Comparison of ENCODE assay signal across 14 cellular contexts in the genomic region with DNA sequence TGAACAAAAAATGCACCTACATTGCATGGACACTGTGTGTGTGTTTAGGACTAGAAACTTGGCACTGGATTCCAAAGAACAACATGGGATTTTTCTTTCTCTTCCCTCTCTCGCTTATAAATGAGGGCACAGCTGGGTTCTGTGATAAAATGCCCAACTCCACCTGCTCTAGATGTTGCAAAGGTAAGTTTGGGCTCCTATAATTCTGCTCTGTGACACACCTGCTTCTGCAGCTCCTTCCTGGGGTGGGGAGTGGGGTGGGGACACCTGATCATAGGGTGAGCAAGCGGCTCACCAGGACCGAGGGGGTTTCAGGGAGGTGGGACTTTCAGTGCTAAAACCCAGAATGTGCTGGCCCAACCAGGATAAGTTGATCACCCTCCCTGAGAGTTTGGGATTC.
DNase-seq lines count a peak whose midpoint lies in the region; ATAC-seq and TF ChIP-seq lines count a peak whose summit lies in the region.
"Had no signal": no experiment of that assay in that cellular context is flagged by ENCODE, and none has a peak within 500 bp of the region (broad histone marks: within the 10 kb centered on the region; RNA-seq: fewer than 3 reads in every experiment).

No MANE protein-coding gene starts in this region.

- H3K36me3 ChIP-seq in heart right ventricle (no peaks in the 10 kb centered on the region), esophagus muscularis mucosa (no peaks in the 10 kb centered on the region), psoas muscle (ENCODE audit: insufficient read depth in 1 of 2, low read depth in 1 of 2) (no peaks in the 10 kb centered on the region)

- H3K4me3 ChIP-seq in heart right ventricle, result no peak overlapping the region
- H3K4me3 ChIP-seq in esophagus muscularis mucosa, result no peak overlapping the region
- peak overlapping the region; percentile 31 for H3K4me3 ChIP-seq in psoas muscle
- H3K4me3 ChIP-seq: GM23248 had no signal

- peaks cover 0 to 14% (median 4%) of the 10 kb centered on the region in 9 donors for H3K4me1 ChIP-seq in heart right ventricle
- H3K4me1 ChIP-seq in esophagus muscularis mucosa, result peaks cover 22 to 37% (median 30%) of the 10 kb centered on the region in 4 donors
- peaks cover 30% of the 10 kb centered on the region for H3K4me1 ChIP-seq in psoas muscle

- H3K27me3 ChIP-seq in heart right ventricle, result peaks cover 0 to 3% (median 0%) of the 10 kb centered on the region in 7 donors
- no peaks in the 10 kb centered on the region for H3K27me3 ChIP-seq in esophagus muscularis mucosa
- no peaks in the 10 kb centered on the region for H3K27me3 ChIP-seq in psoas muscle (ENCODE audit: insufficient read depth in 3 of 3, low read length in 2 of 3)

- DNase-seq in heart right ventricle, result no peak
- DNase-seq in cardiac septum (ENCODE audit: low spot score), result no peak
- peak; percentile 65 for DNase-seq in NCI-H774 (lab: John Stamatoyannopoulos, UW)
- DNase-seq in esophagus muscularis mucosa (ENCODE audit: extremely low spot score), result no peak
- no peak for DNase-seq in psoas muscle
- no peak for DNase-seq in cerebellar cortex (ENCODE audit: low spot score)
- DNase-seq in NOMO-1 treated with DMSO at 0.1 percent for 48 hours (lab: John Stamatoyannopoulos, UW; ENCODE audit: unreplicated experiment), result no peak
- DNase-seq: C1 segment of cervical spinal cord; Calu3; CD4-positive, alpha-beta T cell; DMS 273 treated with DMSO at 0.1 percent for 48 hours; GM23248; H7 had no signal

- H3K9me3 ChIP-seq in heart right ventricle (no peaks in the 10 kb centered on the region), esophagus muscularis mucosa (no peaks in the 10 kb centered on the region), psoas muscle (no peaks in the 10 kb centered on the region)

- intact Hi-C loops in heart right ventricle (cut with DNase I), result loop anchor here in 6 of 10 donors (2.0 to 10.0 kb wide), 3 partner anchors 100 to 708 kb away; no protein-coding TSS in a partner anchor
- intact Hi-C loops in cardiac septum (cut with DNase I), result loop anchor here (2.0 to 10.0 kb wide), 4 partner anchors 100 to 708 kb away; no protein-coding TSS in a partner anchor
- intact Hi-C loops in esophagus muscularis mucosa (cut with DNase I), result loop anchor here (5.0 to 10.0 kb wide), 2 partner anchors 172 to 260 kb away; no protein-coding TSS in a partner anchor
- intact Hi-C loops in psoas muscle (cut with DNase I), result loop anchor here (2.0 to 10.0 kb wide), 3 partner anchors 102 to 338 kb away; no protein-coding TSS in a partner anchor

- TF ChIP-seq POLR2A in esophagus muscularis mucosa (IDR thresholded peaks at IDR 0.05; ENCODE audit: low read depth), result no peak

- ATAC-seq in heart right ventricle, result peak in 1 of 8 donors; percentile 11
- no peak for ATAC-seq in psoas muscle
- ATAC-seq in HG02678 (IDR thresholded peaks at IDR 0.05; ENCODE audit: unreplicated experiment), result no peak

- peak overlapping the region in 6 of 10 donors; percentile 49 to 78 (median 54) for H3K27ac ChIP-seq in heart right ventricle
- peak overlapping the region; percentile 15 to 43 (median 32) for H3K27ac ChIP-seq in esophagus muscularis mucosa (replicated peaks in 1 of 4)
- H3K27ac ChIP-seq in psoas muscle, result no peak overlapping the region
- H3K27ac ChIP-seq: GM23248 had no signal

- no peak for TF ChIP-seq EP300 in esophagus muscularis mucosa (IDR thresholded peaks at IDR 0.05)

- WGBS in heart right ventricle, 2 donors, result 77 to 80% methylated on average over 3 of the region's 3 CpGs
- WGBS in esophagus muscularis mucosa, result 67% methylated on average over 1 of the region's 3 CpGs
- WGBS in psoas muscle, 3 donors, result 68 to 79% (median 71%) methylated on average over 3 of the region's 3 CpGs

- TF ChIP-seq CTCF in heart right ventricle (IDR thresholded peaks at IDR 0.05) (no peak), esophagus muscularis mucosa (IDR thresholded peaks at IDR 0.05) (no peak), psoas muscle (IDR thresholded peaks at IDR 0.05) (no peak)
